Comparison of ENCODE assay signal across 9 cellular contexts in the genomic region with DNA sequence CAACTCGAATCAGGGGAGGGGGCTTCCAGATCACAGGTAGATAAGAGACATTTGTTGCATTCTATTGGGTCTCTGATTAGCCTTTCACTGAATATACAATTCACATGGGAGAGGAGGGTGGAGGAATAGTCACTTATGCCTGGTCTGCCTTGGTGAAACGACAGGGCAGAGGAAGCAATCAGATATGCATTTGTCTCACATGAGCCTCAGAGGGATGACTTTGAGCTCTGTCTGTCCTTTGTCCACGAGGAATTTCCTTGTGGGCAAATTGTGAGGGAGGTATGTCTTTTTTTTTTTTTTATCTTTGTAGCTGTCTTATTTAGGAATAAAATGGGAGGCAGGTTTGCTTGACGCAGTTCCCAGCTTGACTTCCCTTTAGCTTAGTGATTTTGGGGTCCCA. TPM values are rescaled to one million over a fixed set of nuclear protein-coding genes. Genes with fewer than 3 reads are reported as not detected.
DNase-seq lines count a peak whose midpoint lies in the region; ATAC-seq lines count a peak whose summit lies in the region.
"Had no signal": no experiment of that assay in that cellular context is flagged by ENCODE, and none has a peak within 500 bp of the region (broad histone marks: within the 10 kb centered on the region; RNA-seq: fewer than 3 reads in every experiment).

No MANE protein-coding gene starts in this region.

- DNase-seq in activated CD4-positive, alpha-beta T cell treated with anti-CD3 and anti-CD28 coated beads, Interleukin-2, amount 10 ng/mL, durations not matched to agents 24 days and 14 days: no peak
- DNase-seq in activated CD4-positive, alpha-beta T cell treated with anti-CD3 and anti-CD28 coated beads, Interleukin-2, amount 50 U/mL, for 1 hour: no peak
- DNase-seq in activated T-helper 1 cell treated with anti-CD3 and anti-CD28 coated beads, Interleukin-12 subunit alpha, Interleukin-12 subunit beta, Interleukin-2, Interleukin-4 antibody, amounts not matched to agents 30 ng/mL and 10 ng/mL and 1 ng/mL, durations not matched to agents 14 hours and 24 hours and 36 hours (ENCODE audit: low spot score): no peak
- peak; percentile 66 for DNase-seq in islet precursor cell
- no peak for DNase-seq in stimulated activated naive CD8-positive, alpha-beta T cell treated with anti-CD3 and anti-CD28 coated beads, Interleukin-15, amount 100 ng/mL, for 72 hours
- DNase-seq in NCI-H1417 treated with DMSO at 0.1 percent for 48 hours (lab: John Stamatoyannopoulos, UW): no peak

- ATAC-seq in stimulated activated naive CD8-positive, alpha-beta T cell treated with anti-CD3 and anti-CD28 coated beads, Interleukin-15, amount 100 ng/mL, for 72 hours: no peak
- ATAC-seq in GM21825 (IDR thresholded peaks at IDR 0.05; ENCODE audit: unreplicated experiment) (no peak), GM19455 (IDR thresholded peaks at IDR 0.05; ENCODE audit: unreplicated experiment) (no peak)

- H3K4me3 Mint-ChIP-seq in activated CD4-positive, alpha-beta T cell treated with anti-CD3 and anti-CD28 coated beads, Interleukin-2, amount 10 ng/mL, durations not matched to agents 24 days and 14 days: peak overlapping the region; percentile 66
- H3K4me3 Mint-ChIP-seq in activated T-helper 1 cell treated with anti-CD3 and anti-CD28 coated beads, Interleukin-12 subunit alpha, Interleukin-12 subunit beta, Interleukin-2, Interleukin-4 antibody, amounts not matched to agents 30 ng/mL and 10 ng/mL and 1 ng/mL, durations not matched to agents 14 hours and 24 hours and 36 hours: peak overlapping the region; percentile 49
- H3K4me3 Mint-ChIP-seq in stimulated activated naive CD8-positive, alpha-beta T cell treated with anti-CD3 and anti-CD28 coated beads, Interleukin-15, amount 100 ng/mL, for 72 hours: peak overlapping the region; percentile 49 to 78
- H3K4me3 Mint-ChIP-seq: nephron progenitor cell had no signal

- no peaks in the 10 kb centered on the region for H3K36me3 Mint-ChIP-seq in activated CD4-positive, alpha-beta T cell treated with anti-CD3 and anti-CD28 coated beads, Interleukin-2, amount 10 ng/mL, durations not matched to agents 24 days and 14 days (ENCODE audit: low read depth)
- no peaks in the 10 kb centered on the region for H3K36me3 Mint-ChIP-seq in activated T-helper 1 cell treated with anti-CD3 and anti-CD28 coated beads, Interleukin-12 subunit alpha, Interleukin-12 subunit beta, Interleukin-2, Interleukin-4 antibody, amounts not matched to agents 30 ng/mL and 10 ng/mL and 1 ng/mL, durations not matched to agents 14 hours and 24 hours and 36 hours (ENCODE audit: low read depth)

- intact Hi-C loops in activated CD4-positive, alpha-beta T cell treated with anti-CD3 and anti-CD28 coated beads, Interleukin-2, amount 10 ng/mL, durations not matched to agents 24 days and 14 days (cut with micrococcal nuclease): loop anchor here (5.0 kb wide), 2 partner anchors 221 to 1081 kb away; a partner anchor contains a TSS
- intact Hi-C loops in activated T-helper 1 cell treated with anti-CD3 and anti-CD28 coated beads, Interleukin-12 subunit alpha, Interleukin-12 subunit beta, Interleukin-2, Interleukin-4 antibody, amounts not matched to agents 30 ng/mL and 10 ng/mL and 1 ng/mL, durations not matched to agents 14 hours and 24 hours and 36 hours (cut with micrococcal nuclease): loop anchor here (2.0 to 5.0 kb wide), 3 partner anchors 56 to 431 kb away; no protein-coding TSS in a partner anchor

- no peaks in the 10 kb centered on the region for H3K27me3 Mint-ChIP-seq in activated CD4-positive, alpha-beta T cell treated with anti-CD3 and anti-CD28 coated beads, Interleukin-2, amount 10 ng/mL, durations not matched to agents 24 days and 14 days
- no peaks in the 10 kb centered on the region for H3K27me3 Mint-ChIP-seq in activated T-helper 1 cell treated with anti-CD3 and anti-CD28 coated beads, Interleukin-12 subunit alpha, Interleukin-12 subunit beta, Interleukin-2, Interleukin-4 antibody, amounts not matched to agents 30 ng/mL and 10 ng/mL and 1 ng/mL, durations not matched to agents 14 hours and 24 hours and 36 hours (ENCODE audit: insufficient read depth)
- H3K27me3 Mint-ChIP-seq in stimulated activated naive CD8-positive, alpha-beta T cell treated with anti-CD3 and anti-CD28 coated beads, Interleukin-15, amount 100 ng/mL, for 72 hours: no peaks in the 10 kb centered on the region

- peak overlapping the region; percentile 96 for H3K27ac Mint-ChIP-seq in activated CD4-positive, alpha-beta T cell treated with anti-CD3 and anti-CD28 coated beads, Interleukin-2, amount 10 ng/mL, durations not matched to agents 24 days and 14 days
- peak overlapping the region; percentile 95 for H3K27ac Mint-ChIP-seq in activated T-helper 1 cell treated with anti-CD3 and anti-CD28 coated beads, Interleukin-12 subunit alpha, Interleukin-12 subunit beta, Interleukin-2, Interleukin-4 antibody, amounts not matched to agents 30 ng/mL and 10 ng/mL and 1 ng/mL, durations not matched to agents 14 hours and 24 hours and 36 hours
- peak overlapping the region in 1 of 2 donors; percentile 91 for H3K27ac Mint-ChIP-seq in stimulated activated naive CD8-positive, alpha-beta T cell treated with anti-CD3 and anti-CD28 coated beads, Interleukin-15, amount 100 ng/mL, for 72 hours
- H3K27ac Mint-ChIP-seq: nephron progenitor cell had no signal

- H3K9me3 Mint-ChIP-seq in activated CD4-positive, alpha-beta T cell treated with anti-CD3 and anti-CD28 coated beads, Interleukin-2, amount 10 ng/mL, durations not matched to agents 24 days and 14 days: no peaks in the 10 kb centered on the region
- H3K9me3 Mint-ChIP-seq in activated T-helper 1 cell treated with anti-CD3 and anti-CD28 coated beads, Interleukin-12 subunit alpha, Interleukin-12 subunit beta, Interleukin-2, Interleukin-4 antibody, amounts not matched to agents 30 ng/mL and 10 ng/mL and 1 ng/mL, durations not matched to agents 14 hours and 24 hours and 36 hours: no peaks in the 10 kb centered on the region
- H3K9me3 Mint-ChIP-seq in stimulated activated naive CD8-positive, alpha-beta T cell treated with anti-CD3 and anti-CD28 coated beads, Interleukin-15, amount 100 ng/mL, for 72 hours: no peaks in the 10 kb centered on the region

- H3K4me1 Mint-ChIP-seq in activated CD4-positive, alpha-beta T cell treated with anti-CD3 and anti-CD28 coated beads, Interleukin-2, amount 10 ng/mL, durations not matched to agents 24 days and 14 days: peaks cover 46% of the 10 kb centered on the region
- peaks cover 55% of the 10 kb centered on the region for H3K4me1 Mint-ChIP-seq in activated T-helper 1 cell treated with anti-CD3 and anti-CD28 coated beads, Interleukin-12 subunit alpha, Interleukin-12 subunit beta, Interleukin-2, Interleukin-4 antibody, amounts not matched to agents 30 ng/mL and 10 ng/mL and 1 ng/mL, durations not matched to agents 14 hours and 24 hours and 36 hours (ENCODE audit: low read depth)
- peaks cover 49% of the 10 kb centered on the region for H3K4me1 Mint-ChIP-seq in stimulated activated naive CD8-positive, alpha-beta T cell treated with anti-CD3 and anti-CD28 coated beads, Interleukin-15, amount 100 ng/mL, for 72 hours

RNA-seq across cellular contexts. Expression of a gene that starts 28.5 kb away (rescaled TPM):
- total RNA-seq in activated CD4-positive, alpha-beta T cell treated with anti-CD3 and anti-CD28 coated beads, Interleukin-2, amount 10 ng/mL, durations not matched to agents 24 days and 14 days: 5,263 and 5,311 TPM in 2 replicates
- total RNA-seq in activated T-helper 1 cell treated with anti-CD3 and anti-CD28 coated beads, Interleukin-12 subunit alpha, Interleukin-12 subunit beta, Interleukin-2, Interleukin-4 antibody, amounts not matched to agents 30 ng/mL and 10 ng/mL and 1 ng/mL, durations not matched to agents 14 hours and 24 hours and 36 hours: 6,544 and 6,612 TPM in 2 replicates

RNA-seq across cellular contexts. Expression of a gene that starts 40.0 kb away (rescaled TPM):
- total RNA-seq in activated CD4-positive, alpha-beta T cell treated with anti-CD3 and anti-CD28 coated beads, Interleukin-2, amount 10 ng/mL, durations not matched to agents 24 days and 14 days: not detected in 2 replicates
- total RNA-seq in activated T-helper 1 cell treated with anti-CD3 and anti-CD28 coated beads, Interleukin-12 subunit alpha, Interleukin-12 subunit beta, Interleukin-2, Interleukin-4 antibody, amounts not matched to agents 30 ng/mL and 10 ng/mL and 1 ng/mL, durations not matched to agents 14 hours and 24 hours and 36 hours: not detected in 2 replicates
